In the genomic region with DNA sequence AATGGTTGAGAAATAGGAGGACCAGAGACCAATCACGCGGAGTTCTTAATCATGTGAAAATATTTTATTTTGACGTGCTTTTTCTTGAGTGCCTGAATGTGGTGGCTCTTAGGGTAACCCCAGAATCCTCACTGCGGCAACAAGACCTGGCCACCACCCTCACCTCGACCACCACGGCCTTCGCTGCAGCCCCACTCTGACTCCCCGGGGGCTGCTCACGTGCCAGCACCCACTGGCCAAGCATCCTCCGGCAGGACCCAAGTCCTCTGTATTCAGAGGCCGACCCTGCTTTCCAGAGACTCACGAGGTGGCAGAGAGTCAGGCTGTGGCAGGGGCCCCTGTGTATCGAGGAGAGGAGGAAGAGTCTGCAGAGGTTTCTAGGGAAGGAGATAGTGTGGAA, we compare ENCODE assay signal across 16 cellular contexts.
DNase-seq lines count a peak whose midpoint lies in the region; ATAC-seq and TF ChIP-seq lines count a peak whose summit lies in the region.
"Had no signal": no experiment of that assay in that cellular context is flagged by ENCODE, and none has a peak within 500 bp of the region (broad histone marks: within the 10 kb centered on the region; RNA-seq: fewer than 3 reads in every experiment).

No MANE protein-coding gene starts in this region.

- H3K27me3 Mint-ChIP-seq in activated naive CD4-positive, alpha-beta T cell treated with anti-CD3 and anti-CD28 coated beads for 36 hours (ENCODE audit: low read depth), result no peaks in the 10 kb centered on the region
- no peaks in the 10 kb centered on the region for H3K27me3 Mint-ChIP-seq in WTC11 (ENCODE audit: low read depth)
- H3K27me3 Mint-ChIP-seq in stimulated activated naive B cell treated with anti-CD40 and anti-IgM and Interleukin-4, amounts not matched to agents 10 μg/mL and 1 μg/mL and 100 μg/mL, for 72 hours, result no peaks in the 10 kb centered on the region

- intact Hi-C loops in activated naive CD4-positive, alpha-beta T cell treated with anti-CD3 and anti-CD28 coated beads for 36 hours (cut with micrococcal nuclease), result no loop called here

- CTCF ChIA-PET in activated naive CD4-positive, alpha-beta T cell treated with anti-CD3 and anti-CD28 coated beads for 36 hours (lab: Charles Lee), result interaction anchor here (1.5 kb wide), 1 partner anchor 10 kb away, joined by 10 read pairs; no protein-coding TSS in a partner anchor
- CTCF ChIA-PET in WTC11 (lab: Charles Lee), result interaction anchor here (8.2 kb wide), 1 partner anchor 9 kb away, joined by 89 read pairs; no protein-coding TSS in a partner anchor

- no peak for DNase-seq in activated naive CD4-positive, alpha-beta T cell treated with anti-CD3 and anti-CD28 coated beads for 36 hours
- DNase-seq in activated naive CD4-positive, alpha-beta T cell (lab: John Stamatoyannopoulos, UW), result no peak
- no peak for DNase-seq in WTC11 (ENCODE audit: low spot score)
- DNase-seq in stimulated activated naive B cell treated with anti-CD40 and anti-IgM and Interleukin-4, amounts not matched to agents 10 μg/mL and 1 μg/mL and 100 μg/mL, for 72 hours, result no peak
- DNase-seq in SHP77 treated with DMSO at 0.1 percent for 48 hours (lab: John Stamatoyannopoulos, UW), result no peak
- DNase-seq: activated effector memory CD4-positive, alpha-beta T cell treated with Interleukin-2 at 50 U/mL for 16 hours; cerebellar nuclear complex; NCI-H1105; posterior cingulate gyrus; stimulated activated CD4-positive, alpha-beta T cell treated with anti-CD3 and anti-CD28 coated beads, Interleukin-12 subunit alpha, Interleukin-12 subunit beta, amount 100 ng/mL, for 4 hours; T-helper 9 cell had no signal

- no peak for TF ChIP-seq POLR2A in gastroesophageal sphincter (IDR thresholded peaks at IDR 0.05)

- H3K4me1 Mint-ChIP-seq in activated naive CD4-positive, alpha-beta T cell treated with anti-CD3 and anti-CD28 coated beads for 36 hours (ENCODE audit: low read depth), result peaks cover 46% of the 10 kb centered on the region
- peaks cover 47% of the 10 kb centered on the region for H3K4me1 Mint-ChIP-seq in WTC11
- peaks cover 17 to 49% of the 10 kb centered on the region in 2 donors for H3K4me1 Mint-ChIP-seq in stimulated activated naive B cell treated with anti-CD40 and anti-IgM and Interleukin-4, amounts not matched to agents 10 μg/mL and 1 μg/mL and 100 μg/mL, for 72 hours

- H3K4me1 ChIP-seq in gastroesophageal sphincter, result peaks cover 0 to 87% (median 43%) of the 10 kb centered on the region in 3 donors

- no peak for TF ChIP-seq EP300 in gastroesophageal sphincter (IDR thresholded peaks at IDR 0.05)

- peak overlapping the region; percentile 54 for H3K27ac Mint-ChIP-seq in activated naive CD4-positive, alpha-beta T cell treated with anti-CD3 and anti-CD28 coated beads for 36 hours
- peak overlapping the region; percentile 91 for H3K27ac Mint-ChIP-seq in WTC11
- H3K27ac Mint-ChIP-seq in stimulated activated naive B cell treated with anti-CD40 and anti-IgM and Interleukin-4, amounts not matched to agents 10 μg/mL and 1 μg/mL and 100 μg/mL, for 72 hours, result peak overlapping the region; percentile 84

- WGBS in gastroesophageal sphincter (ENCODE audit: low coverage in 1 of 2), 2 donors, result 66 to 73% methylated on average over 6 to 9 of the region's 13 CpGs

- H3K27ac ChIP-seq in gastroesophageal sphincter, result peak overlapping the region in 3 of 4 donors; percentile 85 to 92 (median 86)
- H3K27ac ChIP-seq: suprapubic skin had no signal

- peaks cover 12% of the 10 kb centered on the region for H3K36me3 Mint-ChIP-seq in activated naive CD4-positive, alpha-beta T cell treated with anti-CD3 and anti-CD28 coated beads for 36 hours (ENCODE audit: low read depth)
- H3K36me3 Mint-ChIP-seq in WTC11, result peaks cover 5% of the 10 kb centered on the region
- peaks cover 41 to 49% of the 10 kb centered on the region in 2 donors for H3K36me3 Mint-ChIP-seq in stimulated activated naive B cell treated with anti-CD40 and anti-IgM and Interleukin-4, amounts not matched to agents 10 μg/mL and 1 μg/mL and 100 μg/mL, for 72 hours

- no peaks in the 10 kb centered on the region for H3K27me3 ChIP-seq in gastroesophageal sphincter
- H3K27me3 ChIP-seq: suprapubic skin had no signal

- H3K36me3 ChIP-seq in gastroesophageal sphincter, result peaks cover 0 to 11% of the 10 kb centered on the region in 2 donors

- no peaks in the 10 kb centered on the region for H3K9me3 Mint-ChIP-seq in activated naive CD4-positive, alpha-beta T cell treated with anti-CD3 and anti-CD28 coated beads for 36 hours
- H3K9me3 Mint-ChIP-seq in WTC11, result no peaks in the 10 kb centered on the region
- no peaks in the 10 kb centered on the region for H3K9me3 Mint-ChIP-seq in stimulated activated naive B cell treated with anti-CD40 and anti-IgM and Interleukin-4, amounts not matched to agents 10 μg/mL and 1 μg/mL and 100 μg/mL, for 72 hours

- H3K4me3 ChIP-seq in gastroesophageal sphincter, result no peak overlapping the region
- H3K4me3 ChIP-seq: suprapubic skin had no signal

- POLR2A ChIA-PET in WTC11 (lab: Charles Lee), result no interaction called here

- no peaks in the 10 kb centered on the region for H3K9me3 ChIP-seq in gastroesophageal sphincter
- H3K9me3 ChIP-seq: suprapubic skin had no signal

- TF ChIP-seq CTCF in WTC11 (IDR thresholded peaks at IDR 0.05), result no peak
- no peak for TF ChIP-seq CTCF in gastroesophageal sphincter (IDR thresholded peaks at IDR 0.05)

- ATAC-seq in WTC11 (no peak), gastroesophageal sphincter (no peak), HG03432 (IDR thresholded peaks at IDR 0.05; ENCODE audit: unreplicated experiment) (no peak), GM21447 (IDR thresholded peaks at IDR 0.05; ENCODE audit: unreplicated experiment) (no peak)
- no peak for ATAC-seq in stimulated activated naive B cell treated with anti-CD40 and anti-IgM and Interleukin-4, amounts not matched to agents 10 μg/mL and 1 μg/mL and 100 μg/mL, for 72 hours (replicated peaks)
- ATAC-seq: Right ventricle myocardium inferior had no signal

- H3K4me3 Mint-ChIP-seq in activated naive CD4-positive, alpha-beta T cell treated with anti-CD3 and anti-CD28 coated beads for 36 hours, result no peak overlapping the region
- no peak overlapping the region for H3K4me3 Mint-ChIP-seq in WTC11
- peak overlapping the region; percentile 34 to 47 for H3K4me3 Mint-ChIP-seq in stimulated activated naive B cell treated with anti-CD40 and anti-IgM and Interleukin-4, amounts not matched to agents 10 μg/mL and 1 μg/mL and 100 μg/mL, for 72 hours

TF ChIP-seq in WTC11, 78 proteins besides CTCF, POLR2A, EP300 and RAD21 (continues in another document):
- TF ChIP-seq ZNF232 (CRISPR knock-in tag; IDR thresholded peaks at IDR 0.05), result no peak
- TF ChIP-seq, protein P1, sequence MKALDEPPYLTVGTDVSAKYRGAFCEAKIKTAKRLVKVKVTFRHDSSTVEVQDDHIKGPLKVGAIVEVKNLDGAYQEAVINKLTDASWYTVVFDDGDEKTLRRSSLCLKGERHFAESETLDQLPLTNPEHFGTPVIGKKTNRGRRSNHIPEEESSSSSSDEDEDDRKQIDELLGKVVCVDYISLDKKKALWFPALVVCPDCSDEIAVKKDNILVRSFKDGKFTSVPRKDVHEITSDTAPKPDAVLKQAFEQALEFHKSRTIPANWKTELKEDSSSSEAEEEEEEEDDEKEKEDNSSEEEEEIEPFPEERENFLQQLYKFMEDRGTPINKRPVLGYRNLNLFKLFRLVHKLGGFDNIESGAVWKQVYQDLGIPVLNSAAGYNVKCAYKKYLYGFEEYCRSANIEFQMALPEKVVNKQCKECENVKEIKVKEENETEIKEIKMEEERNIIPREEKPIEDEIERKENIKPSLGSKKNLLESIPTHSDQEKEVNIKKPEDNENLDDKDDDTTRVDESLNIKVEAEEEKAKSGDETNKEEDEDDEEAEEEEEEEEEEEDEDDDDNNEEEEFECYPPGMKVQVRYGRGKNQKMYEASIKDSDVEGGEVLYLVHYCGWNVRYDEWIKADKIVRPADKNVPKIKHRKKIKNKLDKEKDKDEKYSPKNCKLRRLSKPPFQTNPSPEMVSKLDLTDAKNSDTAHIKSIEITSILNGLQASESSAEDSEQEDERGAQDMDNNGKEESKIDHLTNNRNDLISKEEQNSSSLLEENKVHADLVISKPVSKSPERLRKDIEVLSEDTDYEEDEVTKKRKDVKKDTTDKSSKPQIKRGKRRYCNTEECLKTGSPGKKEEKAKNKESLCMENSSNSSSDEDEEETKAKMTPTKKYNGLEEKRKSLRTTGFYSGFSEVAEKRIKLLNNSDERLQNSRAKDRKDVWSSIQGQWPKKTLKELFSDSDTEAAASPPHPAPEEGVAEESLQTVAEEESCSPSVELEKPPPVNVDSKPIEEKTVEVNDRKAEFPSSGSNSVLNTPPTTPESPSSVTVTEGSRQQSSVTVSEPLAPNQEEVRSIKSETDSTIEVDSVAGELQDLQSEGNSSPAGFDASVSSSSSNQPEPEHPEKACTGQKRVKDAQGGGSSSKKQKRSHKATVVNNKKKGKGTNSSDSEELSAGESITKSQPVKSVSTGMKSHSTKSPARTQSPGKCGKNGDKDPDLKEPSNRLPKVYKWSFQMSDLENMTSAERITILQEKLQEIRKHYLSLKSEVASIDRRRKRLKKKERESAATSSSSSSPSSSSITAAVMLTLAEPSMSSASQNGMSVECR (CRISPR knock-in tag; IDR thresholded peaks at IDR 0.05; ENCODE audit: borderline replicate concordance), result no peak
- no peak for TF ChIP-seq JAZF1 (CRISPR knock-in tag; IDR thresholded peaks at IDR 0.05)
- TF ChIP-seq FOXJ3 (CRISPR knock-in tag; IDR thresholded peaks at IDR 0.05; ENCODE audit: borderline replicate concordance), result no peak
- TF ChIP-seq, protein P2, sequence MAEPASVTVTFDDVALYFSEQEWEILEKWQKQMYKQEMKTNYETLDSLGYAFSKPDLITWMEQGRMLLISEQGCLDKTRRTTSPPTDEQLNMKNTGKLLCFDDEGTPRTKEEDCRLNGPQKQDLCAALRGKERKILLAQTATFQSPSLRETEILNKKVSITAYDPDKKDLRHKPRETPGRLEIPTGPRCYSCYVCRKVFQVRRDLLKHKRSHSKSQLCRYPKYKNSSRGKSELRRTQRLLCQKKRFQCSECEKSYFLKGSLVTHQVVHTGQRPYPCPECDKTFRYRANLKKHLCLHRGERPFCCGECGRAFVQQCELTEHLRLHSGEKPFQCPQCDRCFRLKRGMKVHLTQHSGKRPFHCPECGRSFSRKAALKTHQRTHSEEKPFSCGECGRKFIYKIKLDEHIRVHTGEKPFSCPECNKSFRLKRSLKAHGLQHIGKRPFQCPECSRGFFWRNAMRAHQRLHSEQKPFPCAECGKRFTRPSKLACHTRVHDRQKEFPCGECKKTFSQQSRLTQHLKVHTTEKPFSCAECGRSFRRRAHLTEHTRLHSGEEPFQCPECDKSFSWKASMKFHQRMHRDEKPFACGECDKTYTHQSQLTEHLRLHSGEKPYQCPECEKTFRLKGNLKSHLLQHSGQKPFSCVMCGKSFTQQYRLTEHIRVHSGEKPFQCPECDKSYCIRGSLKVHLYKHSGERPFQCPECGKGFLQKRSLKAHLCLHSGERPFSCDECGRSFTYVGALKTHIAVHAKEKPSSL (CRISPR knock-in tag; conservative IDR thresholded peaks at IDR 0.05), result no peak
- TF ChIP-seq FOXP1 (CRISPR knock-in tag; IDR thresholded peaks at IDR 0.05; ENCODE audit: borderline replicate concordance), result no peak

Comparison
In these comparisons a context has a peak if more than half of its experiments do, and no peak if none do; other contexts are left out.
1. H3K4me3 Mint-ChIP-seq: peak in stimulated activated naive B cell treated with anti-CD40 and anti-IgM and Interleukin-4, amounts not matched to agents 10 μg/mL and 1 μg/mL and 100 μg/mL, for 72 hours (2 of 2); none in activated naive CD4-positive, alpha-beta T cell treated with anti-CD3 and anti-CD28 coated beads for 36 hours (single experiment) and WTC11 (single experiment).
2. Peak in every context shown above with its lines, with median percentiles within 50 percentile points of each other: H3K27ac Mint-ChIP-seq.